ENCODE assay signal across 18 cellular contexts in the genomic region with DNA sequence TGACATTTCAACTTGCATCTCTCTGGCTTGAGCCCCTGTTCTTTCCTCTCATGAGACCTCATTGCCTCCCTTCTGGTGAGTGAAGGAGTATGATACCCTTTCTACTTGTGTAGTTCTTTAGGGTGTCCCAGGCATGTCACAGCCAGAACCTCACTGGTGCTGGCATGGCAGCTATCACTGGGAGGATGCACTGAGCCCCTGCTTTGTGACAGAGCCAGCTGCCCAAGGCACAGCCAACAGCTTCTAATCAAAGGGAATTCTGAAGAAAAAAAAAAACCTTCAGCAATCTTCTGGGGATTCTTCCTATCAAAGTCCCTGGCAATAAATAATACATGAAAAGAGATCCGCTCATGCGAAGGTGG.
DNase-seq lines count a peak whose midpoint lies in the region; ATAC-seq and TF ChIP-seq lines count a peak whose summit lies in the region.
"Had no signal": no experiment of that assay in that cellular context is flagged by ENCODE, and none has a peak within 500 bp of the region (broad histone marks: within the 10 kb centered on the region; RNA-seq: fewer than 3 reads in every experiment).

No MANE protein-coding gene starts in this region.

- H3K27ac Mint-ChIP-seq in endodermal cell, result no peak overlapping the region
- peak overlapping the region; percentile 93 for H3K27ac Mint-ChIP-seq in neural crest cell (ENCODE audit: unreplicated experiment)
- no peak overlapping the region for H3K27ac Mint-ChIP-seq in activated T-helper 17 cell treated with anti-CD3 and anti-CD28 coated beads, Interleukin-2, amount 50 U/mL, for 72 hours
- H3K27ac Mint-ChIP-seq: activated CD8-positive, alpha-beta T cell treated with anti-CD3 and anti-CD28 coated beads, Interleukin-2, amount 10 ng/mL, durations not matched to agents 7 days and 5 days; B cell had no signal

- intact Hi-C loops in testis (cut with DNase I; ENCODE audit: low total_unique reads), result no loop called here

- no peak overlapping the region for H3K4me3 ChIP-seq in Loucy (ENCODE audit: low read length, poor library complexity, severe bottlenecking)
- no peak overlapping the region for H3K4me3 ChIP-seq in endodermal cell (ENCODE audit: low read length)
- no peak overlapping the region for H3K4me3 ChIP-seq in testis
- H3K4me3 ChIP-seq: GM12878, right lobe of liver, SJCRH30 had no signal

- DNase-seq in endodermal cell (no peak), neural crest cell (ENCODE audit: low read depth, low spot score) (no peak), testis (no peak)
- DNase-seq: activated CD8-positive, alpha-beta T cell treated with anti-CD3 and anti-CD28 coated beads, Interleukin-2, amount 10 ng/mL, durations not matched to agents 7 days and 5 days; activated effector memory CD4-positive, alpha-beta T cell treated with Interleukin-2 at 50 U/mL for 16 hours; erythroblast; GOT3; NCI-H2107; SJCRH30 had no signal

- H3K27me3 ChIP-seq in Loucy (ENCODE audit: insufficient read depth, low read length, poor library complexity, severe bottlenecking), result no peaks in the 10 kb centered on the region
- H3K27me3 ChIP-seq in endodermal cell (ENCODE audit: control insufficient read depth, insufficient read depth, low read length, poor library complexity, severe bottlenecking), result no peaks in the 10 kb centered on the region
- H3K27me3 ChIP-seq in testis, result no peaks in the 10 kb centered on the region
- H3K27me3 ChIP-seq: brain microvascular endothelial cell, right lobe of liver, SJCRH30 had no signal

- TF ChIP-seq CTCF in Loucy (conservative IDR thresholded peaks at IDR 0.05; ENCODE audit: low read length) (no peak), endodermal cell (conservative IDR thresholded peaks at IDR 0.05) (no peak), neural crest cell (conservative IDR thresholded peaks at IDR 0.05) (no peak), testis (IDR thresholded peaks at IDR 0.05) (no peak)

- H3K4me1 ChIP-seq in Loucy (ENCODE audit: insufficient read depth, low read length, poor library complexity, severe bottlenecking), result peaks cover 7% of the 10 kb centered on the region
- H3K4me1 ChIP-seq in endodermal cell (ENCODE audit: control insufficient read depth, insufficient read depth, low read length), result no peaks in the 10 kb centered on the region
- peaks cover 19% of the 10 kb centered on the region for H3K4me1 ChIP-seq in testis
- H3K4me1 ChIP-seq: right lobe of liver, SJCRH30 had no signal

- peaks cover 3% of the 10 kb centered on the region for H3K9me3 Mint-ChIP-seq in endodermal cell
- H3K9me3 Mint-ChIP-seq in neural crest cell, result no peaks in the 10 kb centered on the region
- H3K9me3 Mint-ChIP-seq in activated T-helper 17 cell treated with anti-CD3 and anti-CD28 coated beads, Interleukin-2, amount 50 U/mL, for 72 hours, result peaks cover 22% of the 10 kb centered on the region

- TF ChIP-seq POLR2A in testis (IDR thresholded peaks at IDR 0.05), result no peak

- H3K36me3 ChIP-seq in Loucy (ENCODE audit: insufficient read depth, low read length) (no peaks in the 10 kb centered on the region), endodermal cell (ENCODE audit: control insufficient read depth, insufficient read depth, low read length) (no peaks in the 10 kb centered on the region), testis (ENCODE audit: low read depth, missing control alignments) (no peaks in the 10 kb centered on the region)
- H3K36me3 ChIP-seq: brain microvascular endothelial cell, right lobe of liver, SJCRH30 had no signal

- no peaks in the 10 kb centered on the region for H3K79me2 ChIP-seq in Loucy (ENCODE audit: insufficient read depth, low read length)

- ATAC-seq in activated T-helper 17 cell treated with anti-CD3 and anti-CD28 coated beads, Interleukin-2, amount 50 U/mL, for 72 hours (replicated peaks), result no peak
- ATAC-seq in GM18498 (IDR thresholded peaks at IDR 0.05; ENCODE audit: unreplicated experiment), result no peak
- ATAC-seq in GM19328 (IDR thresholded peaks at IDR 0.05; ENCODE audit: unreplicated experiment), result no peak
- no peak for ATAC-seq in GM21528 (IDR thresholded peaks at IDR 0.05; ENCODE audit: low FRiP score, unreplicated experiment)
- ATAC-seq: activated CD8-positive, alpha-beta T cell treated with anti-CD3 and anti-CD28 coated beads, Interleukin-2, amount 10 ng/mL, durations not matched to agents 7 days and 5 days; GM12878 had no signal

- H3K9ac ChIP-seq in Loucy (ENCODE audit: low read depth, low read length, poor library complexity, severe bottlenecking) (peak overlapping the region; percentile 62), endodermal cell (ENCODE audit: extremely low read depth, low read length, poor library complexity, severe bottlenecking) (no peak overlapping the region)

- H3K4me2 ChIP-seq in Loucy (ENCODE audit: low read depth, low read length, poor library complexity, severe bottlenecking), result peak overlapping the region; percentile 58

- H3K36me3 Mint-ChIP-seq in endodermal cell (ENCODE audit: low read depth) (no peaks in the 10 kb centered on the region), neural crest cell (ENCODE audit: low read depth) (no peaks in the 10 kb centered on the region)
- H3K36me3 Mint-ChIP-seq in activated T-helper 17 cell treated with anti-CD3 and anti-CD28 coated beads, Interleukin-2, amount 50 U/mL, for 72 hours (ENCODE audit: low read depth), result no peaks in the 10 kb centered on the region

- no peaks in the 10 kb centered on the region for H3K9me2 ChIP-seq in Loucy (replicated peaks; ENCODE audit: low read depth, low read length)

- H3K27ac ChIP-seq in endodermal cell (ENCODE audit: low read depth, low read length) (peak overlapping the region; percentile 93), testis (peak overlapping the region; percentile 12 to 83)
- H3K27ac ChIP-seq: brain microvascular endothelial cell, SJCRH30 had no signal

- H3K9me3 ChIP-seq in Loucy (ENCODE audit: insufficient read depth, low read depth, low read length) (no peaks in the 10 kb centered on the region), endodermal cell (ENCODE audit: control insufficient read depth, low read length) (no peaks in the 10 kb centered on the region), testis (no peaks in the 10 kb centered on the region)
- H3K9me3 ChIP-seq: right lobe of liver, SJCRH30 had no signal

- no peaks in the 10 kb centered on the region for H4K20me1 ChIP-seq in Loucy (ENCODE audit: insufficient read depth, low read length, poor library complexity, severe bottlenecking)

- H3K4me1 Mint-ChIP-seq in endodermal cell (peaks cover 2% of the 10 kb centered on the region), neural crest cell (peaks cover 12% of the 10 kb centered on the region)
- H3K4me1 Mint-ChIP-seq in activated T-helper 17 cell treated with anti-CD3 and anti-CD28 coated beads, Interleukin-2, amount 50 U/mL, for 72 hours, result no peaks in the 10 kb centered on the region

- H3K4me3 Mint-ChIP-seq in endodermal cell (no peak overlapping the region), neural crest cell (no peak overlapping the region)
- H3K4me3 Mint-ChIP-seq in activated T-helper 17 cell treated with anti-CD3 and anti-CD28 coated beads, Interleukin-2, amount 50 U/mL, for 72 hours, result no peak overlapping the region
- H3K4me3 Mint-ChIP-seq: activated CD8-positive, alpha-beta T cell treated with anti-CD3 and anti-CD28 coated beads, Interleukin-2, amount 10 ng/mL, durations not matched to agents 7 days and 5 days; B cell had no signal

- H3F3A ChIP-seq in Loucy (ENCODE audit: low read depth), result no peaks in the 10 kb centered on the region

- H3K27me3 Mint-ChIP-seq in endodermal cell (ENCODE audit: insufficient read depth), result peaks cover 1% of the 10 kb centered on the region
- no peaks in the 10 kb centered on the region for H3K27me3 Mint-ChIP-seq in neural crest cell (ENCODE audit: low read depth)
- H3K27me3 Mint-ChIP-seq in activated T-helper 17 cell treated with anti-CD3 and anti-CD28 coated beads, Interleukin-2, amount 50 U/mL, for 72 hours, result no peaks in the 10 kb centered on the region

- 78 to 89% methylated on average over 2 of the region's 2 CpGs for WGBS in endodermal cell (ENCODE audit: insufficient coverage in 1 of 2, insufficient read length in 1 of 2), 2 experiments
- 32 to 46% methylated on average over 2 of the region's 2 CpGs for WGBS in testis, 2 donors

- no peak overlapping the region for H2AFZ ChIP-seq in Loucy (ENCODE audit: low read length)
